Comparison of ENCODE assay signal across 23 cellular contexts in the genomic region with DNA sequence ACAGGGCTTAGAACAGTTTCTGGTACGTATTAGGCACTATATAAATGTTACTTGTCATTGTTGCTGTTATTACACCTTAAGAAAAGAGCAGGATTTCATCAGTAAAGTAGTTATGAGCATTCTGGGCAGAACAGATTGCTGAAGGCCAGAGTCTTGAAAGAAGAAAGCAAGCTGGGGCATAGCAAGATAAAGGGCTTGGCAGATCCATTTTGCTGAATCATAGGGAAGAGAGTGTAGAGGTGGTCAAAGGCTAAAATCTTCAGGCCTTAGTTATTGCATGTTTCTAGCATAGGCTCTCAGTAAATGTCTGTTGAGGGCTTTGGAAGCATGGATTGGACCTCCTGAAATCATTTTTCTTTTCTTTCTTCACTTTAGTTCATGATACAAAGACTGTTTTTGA.
A peak's percentile ranks its signal among the peaks of the same experiment; 100 is the strongest.
DNase-seq lines count a peak whose midpoint lies in the region; ATAC-seq and TF ChIP-seq lines count a peak whose summit lies in the region.
"Had no signal": no experiment of that assay in that cellular context is flagged by ENCODE, and none has a peak within 500 bp of the region (broad histone marks: within the 10 kb centered on the region; RNA-seq: fewer than 3 reads in every experiment).

No MANE protein-coding gene starts in this region.

- H3K4me1 Mint-ChIP-seq in GM23338 (peaks cover 4% of the 10 kb centered on the region; the same call in 2 of the 3 replicates), osteocyte (ENCODE audit: unreplicated experiment) (peaks cover 22% of the 10 kb centered on the region)
- H3K4me1 Mint-ChIP-seq: activated CD4-positive, alpha-beta T cell treated with anti-CD3 and anti-CD28 coated beads, Interleukin-2, amount 10 ng/mL, durations not matched to agents 24 days and 14 days; activated naive CD4-positive, alpha-beta T cell treated with anti-CD3 and anti-CD28 coated beads, Interleukin-2, amount 10 ng/mL, durations not matched to agents 7 days and 5 days had no signal

- H3K27ac Mint-ChIP-seq in GM23338 (peak overlapping the region; percentile 20; the same call in 1 of the 2 replicates), osteocyte (ENCODE audit: unreplicated experiment) (peak overlapping the region; percentile 52)
- H3K27ac Mint-ChIP-seq: activated CD4-positive, alpha-beta T cell treated with anti-CD3 and anti-CD28 coated beads, Interleukin-2, amount 10 ng/mL, durations not matched to agents 24 days and 14 days; activated naive CD4-positive, alpha-beta T cell treated with anti-CD3 and anti-CD28 coated beads, Interleukin-2, amount 10 ng/mL, durations not matched to agents 7 days and 5 days had no signal

- ATAC-seq in GM23338 (no peak), GM18873 (IDR thresholded peaks at IDR 0.05; ENCODE audit: low FRiP score, unreplicated experiment) (no peak), GM18502 (IDR thresholded peaks at IDR 0.05; ENCODE audit: poor library complexity, unreplicated experiment) (no peak)

- H3K27me3 Mint-ChIP-seq in GM23338 (ENCODE audit: insufficient read depth, low read depth, poor library complexity) (no peaks in the 10 kb centered on the region), osteocyte (ENCODE audit: unreplicated experiment) (no peaks in the 10 kb centered on the region)
- H3K27me3 Mint-ChIP-seq: activated CD4-positive, alpha-beta T cell treated with anti-CD3 and anti-CD28 coated beads, Interleukin-2, amount 10 ng/mL, durations not matched to agents 24 days and 14 days; activated naive CD4-positive, alpha-beta T cell treated with anti-CD3 and anti-CD28 coated beads, Interleukin-2, amount 10 ng/mL, durations not matched to agents 7 days and 5 days had no signal

- no peak overlapping the region for H3K4me3 Mint-ChIP-seq in GM23338
- no peak overlapping the region for H3K4me3 Mint-ChIP-seq in osteocyte (ENCODE audit: unreplicated experiment)
- H3K4me3 Mint-ChIP-seq: activated CD4-positive, alpha-beta T cell treated with anti-CD3 and anti-CD28 coated beads, Interleukin-2, amount 10 ng/mL, durations not matched to agents 24 days and 14 days; activated naive CD4-positive, alpha-beta T cell treated with anti-CD3 and anti-CD28 coated beads, Interleukin-2, amount 10 ng/mL, durations not matched to agents 7 days and 5 days; neural crest cell had no signal

- no peaks in the 10 kb centered on the region; the same call in 1 of the 2 replicates for H3K9me2 ChIP-seq in GM23338 (ENCODE audit: insufficient read depth)

- H3K4me3 ChIP-seq in GM23338: no peak overlapping the region
- no peak overlapping the region for H3K4me3 ChIP-seq in fibroblast of villous mesenchyme (ENCODE audit: low read depth, low read length)

- no peak overlapping the region for H3K27ac ChIP-seq in GM23338 (ENCODE audit: low read depth)

- H3K9me3 Mint-ChIP-seq in GM23338: no peaks in the 10 kb centered on the region
- no peaks in the 10 kb centered on the region for H3K9me3 Mint-ChIP-seq in osteocyte (ENCODE audit: unreplicated experiment)
- H3K9me3 Mint-ChIP-seq: activated CD4-positive, alpha-beta T cell treated with anti-CD3 and anti-CD28 coated beads, Interleukin-2, amount 10 ng/mL, durations not matched to agents 24 days and 14 days; activated naive CD4-positive, alpha-beta T cell treated with anti-CD3 and anti-CD28 coated beads, Interleukin-2, amount 10 ng/mL, durations not matched to agents 7 days and 5 days had no signal

- H3K36me3 ChIP-seq in GM23338 (ENCODE audit: insufficient read depth): no peaks in the 10 kb centered on the region

- no peak for DNase-seq in GM23338 (ENCODE audit: low spot score)
- DNase-seq in amniotic epithelial cell (ENCODE audit: low read depth): peak; percentile 86
- DNase-seq in fibroblast of villous mesenchyme (ENCODE audit: low read depth): peak; percentile 26
- DNase-seq in osteocyte (ENCODE audit: extremely low spot score, unreplicated experiment): no peak
- DNase-seq in COLO668 (lab: John Stamatoyannopoulos, UW; ENCODE audit: unreplicated experiment): no peak
- DNase-seq in NCI-H510A (lab: John Stamatoyannopoulos, UW): no peak
- DNase-seq: activated CD4-positive, alpha-beta T cell treated with anti-CD3 and anti-CD28 coated beads, Interleukin-2, amount 10 ng/mL, durations not matched to agents 24 days and 14 days; activated naive CD4-positive, alpha-beta T cell treated with anti-CD3 and anti-CD28 coated beads, Interleukin-2, amount 10 ng/mL, durations not matched to agents 7 days and 5 days; activated T-cell treated with anti-CD3 and anti-CD28 coated beads for 4 hours; caudate nucleus; effector CD4-positive, alpha-beta T cell; GDM1; Karpas-422; NCI-H1417; NCI-H2227 treated with DMSO at 0.1 percent for 48 hours; NK-92 treated with Interleukin-12 subunit alpha and Interleukin-12 subunit beta, amount 100 ng/mL, for 24 hours; retina; stimulated activated CD4-positive, alpha-beta T cell treated with anti-CD3 and anti-CD28 coated beads, Interleukin-1b, Interleukin-23, amount 100 ng/mL, for 48 hours; substantia nigra; T-helper 2 cell had no signal

- H2AFZ ChIP-seq in GM23338: no peak overlapping the region

- H3K4me2 ChIP-seq in GM23338: no peak overlapping the region

- H3F3A ChIP-seq in GM23338 (replicated peaks; ENCODE audit: low read depth): no peaks in the 10 kb centered on the region

- no peaks in the 10 kb centered on the region for H3K27me3 ChIP-seq in GM23338 (ENCODE audit: insufficient read depth)

- H3K4me1 ChIP-seq in GM23338 (ENCODE audit: insufficient read depth): peaks cover 5% of the 10 kb centered on the region; the same call in 1 of the 2 replicates

- H3K79me2 ChIP-seq in GM23338 (replicated peaks; ENCODE audit: insufficient read depth): no peaks in the 10 kb centered on the region

- no peaks in the 10 kb centered on the region for H4K20me1 ChIP-seq in GM23338 (replicated peaks; ENCODE audit: insufficient read depth)

- TF ChIP-seq CTCF in GM23338 (conservative IDR thresholded peaks at IDR 0.05; ENCODE audit: low read depth in 2 of 2) (no peak), fibroblast of villous mesenchyme (IDR thresholded peaks at IDR 0.05; ENCODE audit: insufficient read depth, low read depth, low read length) (no peak), osteocyte (IDR thresholded peaks at IDR 0.05) (no peak)

- no peaks in the 10 kb centered on the region for H3K36me3 Mint-ChIP-seq in GM23338 (ENCODE audit: low read depth)
- H3K36me3 Mint-ChIP-seq in osteocyte (ENCODE audit: unreplicated experiment): no peaks in the 10 kb centered on the region
- H3K36me3 Mint-ChIP-seq: activated naive CD4-positive, alpha-beta T cell treated with anti-CD3 and anti-CD28 coated beads, Interleukin-2, amount 10 ng/mL, durations not matched to agents 7 days and 5 days had no signal

TF ChIP-seq in GM23338, 12 proteins besides CTCF, POLR2A, EP300 and RAD21:
- TF ChIP-seq POLR2AphosphoS5 (IDR thresholded peaks at IDR 0.05; ENCODE audit: low read depth): no peak
- no peak for TF ChIP-seq ZNF331 (CRISPR knock-in tag; IDR thresholded peaks at IDR 0.05; ENCODE audit: low read depth)
- no peak for TF ChIP-seq NANOG (IDR thresholded peaks at IDR 0.05; ENCODE audit: borderline replicate concordance)
- no peak for TF ChIP-seq JUNB (IDR thresholded peaks at IDR 0.05; ENCODE audit: unreplicated experiment)
- TF ChIP-seq, protein P1, sequence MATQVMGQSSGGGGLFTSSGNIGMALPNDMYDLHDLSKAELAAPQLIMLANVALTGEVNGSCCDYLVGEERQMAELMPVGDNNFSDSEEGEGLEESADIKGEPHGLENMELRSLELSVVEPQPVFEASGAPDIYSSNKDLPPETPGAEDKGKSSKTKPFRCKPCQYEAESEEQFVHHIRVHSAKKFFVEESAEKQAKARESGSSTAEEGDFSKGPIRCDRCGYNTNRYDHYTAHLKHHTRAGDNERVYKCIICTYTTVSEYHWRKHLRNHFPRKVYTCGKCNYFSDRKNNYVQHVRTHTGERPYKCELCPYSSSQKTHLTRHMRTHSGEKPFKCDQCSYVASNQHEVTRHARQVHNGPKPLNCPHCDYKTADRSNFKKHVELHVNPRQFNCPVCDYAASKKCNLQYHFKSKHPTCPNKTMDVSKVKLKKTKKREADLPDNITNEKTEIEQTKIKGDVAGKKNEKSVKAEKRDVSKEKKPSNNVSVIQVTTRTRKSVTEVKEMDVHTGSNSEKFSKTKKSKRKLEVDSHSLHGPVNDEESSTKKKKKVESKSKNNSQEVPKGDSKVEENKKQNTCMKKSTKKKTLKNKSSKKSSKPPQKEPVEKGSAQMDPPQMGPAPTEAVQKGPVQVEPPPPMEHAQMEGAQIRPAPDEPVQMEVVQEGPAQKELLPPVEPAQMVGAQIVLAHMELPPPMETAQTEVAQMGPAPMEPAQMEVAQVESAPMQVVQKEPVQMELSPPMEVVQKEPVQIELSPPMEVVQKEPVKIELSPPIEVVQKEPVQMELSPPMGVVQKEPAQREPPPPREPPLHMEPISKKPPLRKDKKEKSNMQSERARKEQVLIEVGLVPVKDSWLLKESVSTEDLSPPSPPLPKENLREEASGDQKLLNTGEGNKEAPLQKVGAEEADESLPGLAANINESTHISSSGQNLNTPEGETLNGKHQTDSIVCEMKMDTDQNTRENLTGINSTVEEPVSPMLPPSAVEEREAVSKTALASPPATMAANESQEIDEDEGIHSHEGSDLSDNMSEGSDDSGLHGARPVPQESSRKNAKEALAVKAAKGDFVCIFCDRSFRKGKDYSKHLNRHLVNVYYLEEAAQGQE (IDR thresholded peaks at IDR 0.05; ENCODE audit: unreplicated experiment): no peak
- TF ChIP-seq ZNF114 (CRISPR knock-in tag; IDR thresholded peaks at IDR 0.05): no peak

Comparison
In these comparisons a context has a peak if more than half of its experiments do, and no peak if none do; other contexts are left out.
1. DNase-seq: peak in amniotic epithelial cell (single experiment) and fibroblast of villous mesenchyme (single experiment); none in GM23338 (single experiment), osteocyte (single experiment), COLO668 (single experiment) and NCI-H510A (single experiment).